ENCODE assay signal across 21 cellular contexts in the genomic region with DNA sequence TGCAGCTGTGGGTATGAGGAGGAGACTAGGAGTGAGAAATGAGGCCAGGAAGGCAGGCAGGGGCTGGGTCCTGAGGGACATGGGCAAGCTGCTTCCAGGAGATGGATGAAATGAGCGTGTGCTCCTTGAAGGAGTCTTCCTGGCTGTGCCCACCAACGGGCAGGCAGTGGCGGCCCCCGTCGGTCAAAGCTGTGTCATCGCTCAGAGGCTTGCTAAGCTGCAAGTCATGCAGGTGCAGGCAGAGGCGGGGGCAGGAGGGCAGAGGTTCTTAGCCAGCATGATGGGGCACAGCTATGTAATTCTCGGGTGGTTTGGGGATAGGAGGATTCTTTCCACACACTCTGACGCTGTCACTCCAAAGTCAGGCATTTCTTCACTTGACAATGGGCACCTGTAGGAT. TPM values are rescaled to one million over a fixed set of nuclear protein-coding genes. Genes with fewer than 3 reads are reported as not detected.
DNase-seq lines count a peak whose midpoint lies in the region; ATAC-seq, FAIRE-seq and TF ChIP-seq lines count a peak whose summit lies in the region.
"Had no signal": no experiment of that assay in that cellular context is flagged by ENCODE, and none has a peak within 500 bp of the region (broad histone marks: within the 10 kb centered on the region; RNA-seq: fewer than 3 reads in every experiment).

No MANE protein-coding gene starts in this region.

- H3K79me1 ChIP-seq in mesendoderm (ENCODE audit: low read length), result no peaks in the 10 kb centered on the region

- peaks cover 53% of the 10 kb centered on the region for H3K27me3 Mint-ChIP-seq in CD4-positive, CD25-positive, alpha-beta regulatory T cell
- peaks cover 30% of the 10 kb centered on the region for H3K27me3 Mint-ChIP-seq in activated naive CD8-positive, alpha-beta T cell treated with anti-CD3 and anti-CD28 coated beads, Interleukin-2, amount 50 U/mL, for 24 hours

- H3K23ac ChIP-seq in mesendoderm (ENCODE audit: low read length), result no peak overlapping the region

- WGBS in GM12878 (ENCODE audit: insufficient coverage, insufficient replicate concordance, low lambda C conversion rate, missing lambda C conversion rate), result 30% methylated on average over 9 of the region's 9 CpGs
- no CpG with 5 or more reads among the region's 9 CpGs for WGBS in mesendoderm (ENCODE audit: extremely low coverage, insufficient coverage, low lambda C conversion rate)

- TF ChIP-seq RAD21 in GM12878 (IDR thresholded peaks at IDR 0.05; ENCODE audit: insufficient read depth, low read depth, low read length), result no peak

- TF ChIP-seq EP300 in GM12878 (IDR thresholded peaks at IDR 0.05; ENCODE audit: borderline replicate concordance in 1 of 2, control insufficient read depth in 1 of 2, low read depth in 2 of 2, low read length in 2 of 2), result no peak

- H3K27ac Mint-ChIP-seq in CD4-positive, CD25-positive, alpha-beta regulatory T cell, result peak overlapping the region in 2 of 3 donors; percentile 57 to 67
- H3K27ac Mint-ChIP-seq in activated naive CD8-positive, alpha-beta T cell treated with anti-CD3 and anti-CD28 coated beads, Interleukin-2, amount 50 U/mL, for 24 hours, result no peak overlapping the region
- H3K27ac Mint-ChIP-seq: activated naive CD4-positive, alpha-beta T cell treated with anti-CD3 and anti-CD28 coated beads, Interleukin-2, amount 50 U/mL, for 24 hours; HFFc6 had no signal

- H4K20me1 ChIP-seq in Karpas-422 (ENCODE audit: insufficient read depth, low read depth, low read length) (no peaks in the 10 kb centered on the region), GM12878 (ENCODE audit: control insufficient read depth, insufficient read depth) (no peaks in the 10 kb centered on the region)

- H3K4me1 Mint-ChIP-seq in CD4-positive, CD25-positive, alpha-beta regulatory T cell, result no peaks in the 10 kb centered on the region
- peaks cover 6% of the 10 kb centered on the region for H3K4me1 Mint-ChIP-seq in activated naive CD8-positive, alpha-beta T cell treated with anti-CD3 and anti-CD28 coated beads, Interleukin-2, amount 50 U/mL, for 24 hours
- H3K4me1 Mint-ChIP-seq: activated naive CD4-positive, alpha-beta T cell treated with anti-CD3 and anti-CD28 coated beads, Interleukin-2, amount 50 U/mL, for 24 hours had no signal

- intact Hi-C loops in GM12878 (cut with micrococcal nuclease; ENCODE audit: unreplicated experiment), result loop anchor here (5.0 kb wide), 1 partner anchor 38 kb away; no protein-coding TSS in a partner anchor

- H3K4me3 Mint-ChIP-seq in CD4-positive, CD25-positive, alpha-beta regulatory T cell, result no peak overlapping the region
- H3K4me3 Mint-ChIP-seq in activated naive CD8-positive, alpha-beta T cell treated with anti-CD3 and anti-CD28 coated beads, Interleukin-2, amount 50 U/mL, for 24 hours, result no peak overlapping the region
- H3K4me3 Mint-ChIP-seq: activated naive CD4-positive, alpha-beta T cell treated with anti-CD3 and anti-CD28 coated beads, Interleukin-2, amount 50 U/mL, for 24 hours; HFFc6 had no signal

- TF ChIP-seq CTCF in GM12878 (IDR thresholded peaks at IDR 0.05 in 2 of 3, conservative IDR thresholded peaks at IDR 0.05 in 1 of 3; ENCODE audit: control insufficient read depth in 2 of 3, extremely low read depth in 1 of 3, insufficient read depth in 1 of 3, low read depth in 3 of 3, low read length in 3 of 3), result peak in 1 of 3 experiments; percentile 19; a peak in 1 of 6 replicates

- FAIRE-seq in GM12878 (lab: Jason Lieb, UNC), result no peak

- H4K5ac ChIP-seq in mesendoderm (ENCODE audit: low read length), result no peak overlapping the region

- H3K79me2 ChIP-seq in Karpas-422 (ENCODE audit: low read length) (no peaks in the 10 kb centered on the region), GM12878 (ENCODE audit: control insufficient read depth, insufficient read depth, low read length) (no peaks in the 10 kb centered on the region), mesendoderm (ENCODE audit: control insufficient read depth, insufficient read depth, low read length) (no peaks in the 10 kb centered on the region)

- H2BK15ac ChIP-seq in mesendoderm (replicated peaks; ENCODE audit: low read depth), result no peak overlapping the region

- POLR2A ChIA-PET in GM12878 (lab: Charles Lee), result interaction anchor here (0.5 to 2.4 kb wide), 6 partner anchors 9 to 69 kb away, joined by 3 to 11 read pairs (median 4); partner anchors contain the start of genes MICAL3 and PEX26

- peak overlapping the region; percentile 33 for H2AFZ ChIP-seq in Karpas-422 (ENCODE audit: low read length)
- H2AFZ ChIP-seq in GM12878 (ENCODE audit: control insufficient read depth, low read depth, low read length), result no peak overlapping the region

- no peak for TF ChIP-seq POLR2A in GM12878 (IDR thresholded peaks at IDR 0.05; ENCODE audit: low read depth, low read length)

- in situ Hi-C loops in GM12878 (cut with MboI), result loop anchor here (5.0 kb wide), 1 partner anchor 233 kb away; no protein-coding TSS in a partner anchor

- no peak overlapping the region for H2AK5ac ChIP-seq in mesendoderm (ENCODE audit: low read length)

- no TSS peak for BruUV-seq in GM12878 (replicated peaks; lab: Mats Ljungman, UMichigan)

- peaks cover 0 to 2% (median 0%) of the 10 kb centered on the region in 7 donors for H3K9me3 Mint-ChIP-seq in CD4-positive, CD25-positive, alpha-beta regulatory T cell
- H3K9me3 Mint-ChIP-seq in activated naive CD8-positive, alpha-beta T cell treated with anti-CD3 and anti-CD28 coated beads, Interleukin-2, amount 50 U/mL, for 24 hours, result no peaks in the 10 kb centered on the region
- H3K9me3 Mint-ChIP-seq: activated naive CD4-positive, alpha-beta T cell treated with anti-CD3 and anti-CD28 coated beads, Interleukin-2, amount 50 U/mL, for 24 hours; HFFc6 had no signal

- H3K9me2 ChIP-seq in Karpas-422 (replicated peaks; ENCODE audit: insufficient read depth, low read length), result no peaks in the 10 kb centered on the region

- peak overlapping the region; percentile 74 for H3K9ac ChIP-seq in Karpas-422 (ENCODE audit: low read length)
- no peak overlapping the region for H3K9ac ChIP-seq in GM12878 (ENCODE audit: control insufficient read depth, insufficient read depth, low read length)
- no peak overlapping the region for H3K9ac ChIP-seq in mesendoderm (ENCODE audit: low read length)

- no peaks in the 10 kb centered on the region for H3K36me3 ChIP-seq in CD4-positive, CD25-positive, alpha-beta regulatory T cell (ENCODE audit: control insufficient read depth, insufficient read depth, low read length)
- no peaks in the 10 kb centered on the region for H3K36me3 ChIP-seq in Karpas-422 (ENCODE audit: insufficient read depth, low read length)
- H3K36me3 ChIP-seq in GM12878 (ENCODE audit: control insufficient read depth in 2 of 2, insufficient read depth in 2 of 2, low read length in 1 of 2), result no peaks in the 10 kb centered on the region
- no peaks in the 10 kb centered on the region for H3K36me3 ChIP-seq in mesendoderm (ENCODE audit: control insufficient read depth, insufficient read depth, low read length)
- H3K36me3 ChIP-seq: neutrophil, Peyer's patch, right lobe of liver, tibial artery had no signal

- no peak overlapping the region for H3K27ac ChIP-seq in CD4-positive, CD25-positive, alpha-beta regulatory T cell (ENCODE audit: insufficient read depth, low read length, poor library complexity, severe bottlenecking)
- H3K27ac ChIP-seq in Karpas-422 (ENCODE audit: low read length) (peak overlapping the region; percentile 98), GM12878 (ENCODE audit: control insufficient read depth, insufficient read depth) (no peak overlapping the region), mesendoderm (ENCODE audit: low read depth, low read length) (no peak overlapping the region)
- H3K27ac ChIP-seq: HL-60, neutrophil, right lobe of liver had no signal

- H3K56ac ChIP-seq in mesendoderm (ENCODE audit: low read length), result no peak overlapping the region

- peaks cover 23% of the 10 kb centered on the region for H3K27me3 ChIP-seq in CD4-positive, CD25-positive, alpha-beta regulatory T cell (ENCODE audit: control insufficient read depth, insufficient read depth, low read length)
- H3K27me3 ChIP-seq in Karpas-422 (ENCODE audit: low read length) (no peaks in the 10 kb centered on the region), GM12878 (replicated peaks in 1 of 2; ENCODE audit: control insufficient read depth in 2 of 2, insufficient read depth in 2 of 2, low read length in 1 of 2) (no peaks in the 10 kb centered on the region), mesendoderm (ENCODE audit: insufficient read depth, low read length, poor library complexity) (no peaks in the 10 kb centered on the region)
- H3K27me3 ChIP-seq: Peyer's patch, right lobe of liver, tibial artery had no signal

- CTCF ChIA-PET in GM12878 (lab: Yijun Ruan, JAX), result interaction anchor here (0.6 to 5.6 kb wide), 8 partner anchors 9 to 235 kb away, joined by 3 to 34 read pairs (median 4); partner anchors contain the start of gene PEX26

- no peak overlapping the region for H2BK120ac ChIP-seq in mesendoderm (ENCODE audit: low read depth, low read length)

- no peak overlapping the region for H3K18ac ChIP-seq in mesendoderm (ENCODE audit: low read length)

- H3K36me3 Mint-ChIP-seq in CD4-positive, CD25-positive, alpha-beta regulatory T cell, result no peaks in the 10 kb centered on the region
- no peaks in the 10 kb centered on the region for H3K36me3 Mint-ChIP-seq in activated naive CD8-positive, alpha-beta T cell treated with anti-CD3 and anti-CD28 coated beads, Interleukin-2, amount 50 U/mL, for 24 hours (ENCODE audit: low read depth)
- H3K36me3 Mint-ChIP-seq: activated naive CD4-positive, alpha-beta T cell treated with anti-CD3 and anti-CD28 coated beads, Interleukin-2, amount 50 U/mL, for 24 hours had no signal

- no peak for ATAC-seq in CD4-positive, CD25-positive, alpha-beta regulatory T cell (ENCODE audit: low read depth in 2 of 2)
- ATAC-seq in GM12878, result peak; percentile 30
- no peak for ATAC-seq in HG03135 (IDR thresholded peaks at IDR 0.05; ENCODE audit: unreplicated experiment)
- no peak for ATAC-seq in activated naive CD8-positive, alpha-beta T cell treated with anti-CD3 and anti-CD28 coated beads, Interleukin-2, amount 50 U/mL, for 24 hours
- no peak for ATAC-seq in HG02763 (IDR thresholded peaks at IDR 0.05; ENCODE audit: unreplicated experiment)
- ATAC-seq: right lobe of liver had no signal

- no peaks in the 10 kb centered on the region for H3K4me1 ChIP-seq in CD4-positive, CD25-positive, alpha-beta regulatory T cell (ENCODE audit: control insufficient read depth, insufficient read depth, low read length, poor library complexity, severe bottlenecking)
- H3K4me1 ChIP-seq in Karpas-422 (ENCODE audit: low read length), result peaks cover 60% of the 10 kb centered on the region
- H3K4me1 ChIP-seq in GM12878 (ENCODE audit: control insufficient read depth, insufficient read depth, low read length), result peaks cover 17% of the 10 kb centered on the region
- no peaks in the 10 kb centered on the region for H3K4me1 ChIP-seq in mesendoderm (ENCODE audit: control insufficient read depth, low read depth, low read length)

- SMC1A ChIA-PET in GM12878 (lab: Charles Lee; ENCODE audit: uncharacterized antibody, unreplicated experiment), result interaction anchor here (0.6 to 8.7 kb wide), 9 partner anchors 9 to 85 kb away, joined by 3 to 67 read pairs (median 3); partner anchors contain the start of genes PEX26 and USP18

- H4K8ac ChIP-seq in mesendoderm (ENCODE audit: low read depth, low read length), result no peak overlapping the region

- H2BK5ac ChIP-seq in mesendoderm (ENCODE audit: low read length), result no peak overlapping the region

- RAD21 ChIA-PET in GM12878 (lab: Charles Lee; ENCODE audit: unreplicated experiment), result interaction anchor here (0.8 to 3.5 kb wide), 4 partner anchors 8 to 262 kb away, joined by 3 to 33 read pairs (median 10); partner anchors contain the start of gene PEX26

- no peak overlapping the region for H3K4me3 ChIP-seq in CD4-positive, CD25-positive, alpha-beta regulatory T cell (ENCODE audit: low read depth, low read length)
- H3K4me3 ChIP-seq in Karpas-422 (ENCODE audit: low read length), result peak overlapping the region; percentile 60
- H3K4me3 ChIP-seq in GM12878, result no peak overlapping the region
- H3K4me3 ChIP-seq in mesendoderm (ENCODE audit: low read length), result no peak overlapping the region
- H3K4me3 ChIP-seq: Peyer's patch, right lobe of liver, tibial artery had no signal

- no peak overlapping the region for H3K4ac ChIP-seq in mesendoderm (ENCODE audit: low read depth, low read length)

- H3K4me2 ChIP-seq in Karpas-422 (ENCODE audit: low read depth, low read length, poor library complexity, severe bottlenecking) (peak overlapping the region; percentile 69), GM12878 (ENCODE audit: control insufficient read depth, insufficient read depth) (no peak overlapping the region), mesendoderm (ENCODE audit: low read length) (no peak overlapping the region)

- DNase-seq in CD4-positive, CD25-positive, alpha-beta regulatory T cell, result no peak
- DNase-seq in Karpas-422, result peak; percentile 84
- DNase-seq in GM12878 (ENCODE audit: low read depth, low spot score), result no peak
- peak; percentile 30 for DNase-seq in mesendoderm
- no peak for DNase-seq in activated naive CD8-positive, alpha-beta T cell treated with anti-CD3 and anti-CD28 coated beads, Interleukin-2, amount 50 U/mL, for 24 hours
- DNase-seq in medulla oblongata (ENCODE audit: extremely low spot score), result no peak
- DNase-seq: activated CD4-positive, alpha-beta T cell treated with anti-CD3 and anti-CD28 coated beads for 4 hours; activated CD8-positive, alpha-beta memory T cell treated with anti-CD3 and anti-CD28 coated beads, Interleukin-2, amount 50 U/mL, for 48 hours; HFFc6; mammary epithelial cell; NCI-H1694; NCI-H510A treated with DMSO at 0.1 percent for 48 hours; stimulated activated CD8-positive, alpha-beta memory T cell treated with anti-CD3 and anti-CD28 coated beads, Interleukin-4, amount 100 ng/mL, for 48 hours; tibial artery had no signal

- no peaks in the 10 kb centered on the region for H3K9me3 ChIP-seq in CD4-positive, CD25-positive, alpha-beta regulatory T cell (ENCODE audit: control insufficient read depth in 2 of 2, low read length in 2 of 2)
- H3K9me3 ChIP-seq in Karpas-422 (ENCODE audit: low read length) (no peaks in the 10 kb centered on the region), GM12878 (replicated peaks; ENCODE audit: control insufficient read depth, insufficient read depth, low read length) (no peaks in the 10 kb centered on the region)
- H3K9me3 ChIP-seq: neutrophil, Peyer's patch, right lobe of liver, tibial artery had no signal

RNA-seq across cellular contexts. Expression of gene PEX26, which starts 12.5 kb away (rescaled TPM):
- 35.4 TPM for total RNA-seq in CD4-positive, CD25-positive, alpha-beta regulatory T cell
- polyA plus RNA-seq in CD4-positive, CD25-positive, alpha-beta regulatory T cell, result 1 to 10 TPM; 3.4 to 4.1 (median 3.7) TPM
- total RNA-seq in Karpas-422 (2014; rRNA removed; shearing (Covaris generic); ENCODE audit: low replicate concordance), result 22.4 and 27.5 TPM in 2 replicates
- total RNA-seq in GM12878 (2013; cell fraction: nucleolus; rRNA removed), result 32.1 and 35.1 TPM in 2 replicates
- total RNA-seq in GM12878 (2014; rRNA removed), result 24.1 and 25.8 TPM in 2 replicates
- total RNA-seq in GM12878 (2014; rRNA removed; fragmentation: Illumina TruSeq; extraction: Trizol), result 16.6 and 19.7 TPM in 2 replicates
- total RNA-seq in GM12878 (2021), result 50.0 and 50.8 TPM in 2 replicates
- polyA plus RNA-seq in GM12878 (2011; ENCODE audit: low read depth), result 10.9 TPM
- 21.5 and 29.1 TPM in 2 replicates for polyA plus RNA-seq in GM12878 (2011; rRNA removed)
- polyA plus RNA-seq in GM12878 (2011; cell fraction: cytosol; rRNA removed), result 45.9 and 46.4 TPM in 2 replicates
- 21.1 and 25.5 TPM in 2 replicates for polyA plus RNA-seq in GM12878 (2011; cell fraction: nucleus; rRNA removed)
- 20.4 and 25.0 TPM in 2 replicates for polyA plus RNA-seq in GM12878 (2012)
- polyA plus RNA-seq in GM12878 (2014; fragmentation: Illumina TruSeq; extraction: Trizol), result 15.3 and 25.2 TPM in 2 replicates
- 1 to 10 TPM in 1 of 2 experiments, under 1 TPM in 1; 0.79 to 1.1 TPM for polyA plus RNA-seq in GM12878 (2014; fragmentation: Nextera tagmentation; extraction: Ambion mirVana)
- 35.5 and 39.9 TPM in 2 replicates for polyA plus RNA-seq in GM12878 (2014; rRNA removed)
- polyA plus RNA-seq in GM12878 (2016; fragmentation: Nextera tagmentation; extraction: Ambion mirVana), result 1 to 10 TPM; 6.2 to 6.9 TPM
- 35.8 and 47.0 TPM in 2 replicates for polyA minus RNA-seq in GM12878 (2011; rRNA and poly(A)+ RNA removed)
- polyA minus RNA-seq in GM12878 (2011; cell fraction: cytosol; rRNA and poly(A)+ RNA removed), result 16.1 and 18.3 TPM in 2 replicates
- polyA minus RNA-seq in GM12878 (2011; cell fraction: nucleus; rRNA and poly(A)+ RNA removed), result 8.1 and 13.5 TPM in 2 replicates
- polyA plus RNA-seq in mesendoderm (2013, experiment 1 of 2), result 35.2 TPM
- 34.7 TPM for polyA plus RNA-seq in mesendoderm (2013, experiment 2 of 2)

RNA-seq across cellular contexts. Expression of gene MICAL3, which starts 40.9 kb away (rescaled TPM):
- 39.9 TPM for total RNA-seq in CD4-positive, CD25-positive, alpha-beta regulatory T cell
- 1 to 10 TPM in 3 of 4 donors, under 1 TPM in 1; 0.71 to 2.3 (median 1.5) TPM for polyA plus RNA-seq in CD4-positive, CD25-positive, alpha-beta regulatory T cell
- total RNA-seq in Karpas-422 (2014; rRNA removed; shearing (Covaris generic); ENCODE audit: low replicate concordance), result 54.9 and 64.1 TPM in 2 replicates
- 350 and 390 TPM in 2 replicates for total RNA-seq in GM12878 (2013; cell fraction: nucleolus; rRNA removed)
- total RNA-seq in GM12878 (2014; rRNA removed) (24.1 and 26.8 TPM in 2 replicates), GM12878 (2014; rRNA removed; fragmentation: Illumina TruSeq; extraction: Trizol) (27.0 and 30.5 TPM in 2 replicates), GM12878 (2021) (88.1 and 92.2 TPM in 2 replicates)
- 10.0 TPM for polyA plus RNA-seq in GM12878 (2011; ENCODE audit: low read depth)
- polyA plus RNA-seq in GM12878 (2011; rRNA removed) (12.6 and 21.2 TPM in 2 replicates), GM12878 (2014; fragmentation: Illumina TruSeq; extraction: Trizol) (44.7 and 57.4 TPM in 2 replicates), GM12878 (2014; fragmentation: Nextera tagmentation; extraction: Ambion mirVana) (1 to 10 TPM; 2.6 to 3.3 TPM), GM12878 (2014; rRNA removed) (30.8 and 36.1 TPM in 2 replicates), GM12878 (2016; fragmentation: Nextera tagmentation; extraction: Ambion mirVana) (10 to 100 TPM; 11.0 to 16.4 TPM)
- polyA plus RNA-seq in GM12878 (2011; cell fraction: cytosol; rRNA removed), result 10.7 and 12.7 TPM in 2 replicates
- 68.4 and 143 TPM in 2 replicates for polyA plus RNA-seq in GM12878 (2011; cell fraction: nucleus; rRNA removed)
- 17.8 and 21.9 TPM in 2 replicates for polyA plus RNA-seq in GM12878 (2012)
- 47.1 and 52.2 TPM in 2 replicates for polyA minus RNA-seq in GM12878 (2011; rRNA and poly(A)+ RNA removed)
- 18.7 and 21.0 TPM in 2 replicates for polyA minus RNA-seq in GM12878 (2011; cell fraction: cytosol; rRNA and poly(A)+ RNA removed)
- polyA minus RNA-seq in GM12878 (2011; cell fraction: nucleus; rRNA and poly(A)+ RNA removed), result 46.8 and 73.0 TPM in 2 replicates
- 17.7 TPM for polyA plus RNA-seq in mesendoderm (2013, experiment 1 of 2)
- 18.7 TPM for polyA plus RNA-seq in mesendoderm (2013, experiment 2 of 2)

RNA-seq across cellular contexts. Expression of gene TUBA8, which starts 45.4 kb away (rescaled TPM):
- 2.3 TPM for total RNA-seq in CD4-positive, CD25-positive, alpha-beta regulatory T cell
- under 1 TPM; 0.15 to 0.37 (median 0.29) TPM for polyA plus RNA-seq in CD4-positive, CD25-positive, alpha-beta regulatory T cell
- total RNA-seq in Karpas-422 (2014; rRNA removed; shearing (Covaris generic); ENCODE audit: low replicate concordance), result 1.5 and 3.0 TPM in 2 replicates
- total RNA-seq in GM12878 (2013; cell fraction: nucleolus; rRNA removed), result 7.2 and 8.4 TPM in 2 replicates
- total RNA-seq in GM12878 (2014; rRNA removed), result 20.9 and 24.1 TPM in 2 replicates
- 11.9 and 14.7 TPM in 2 replicates for total RNA-seq in GM12878 (2014; rRNA removed; fragmentation: Illumina TruSeq; extraction: Trizol)
- 21.0 and 21.1 TPM in 2 replicates for total RNA-seq in GM12878 (2021)
- 7.9 TPM for polyA plus RNA-seq in GM12878 (2011; ENCODE audit: low read depth)
- 4.1 and 7.0 TPM in 2 replicates for polyA plus RNA-seq in GM12878 (2011; rRNA removed)
- polyA plus RNA-seq in GM12878 (2011; cell fraction: cytosol; rRNA removed), result 11.6 and 12.3 TPM in 2 replicates
- 6.2 and 6.5 TPM in 2 replicates for polyA plus RNA-seq in GM12878 (2011; cell fraction: nucleus; rRNA removed)
- polyA plus RNA-seq in GM12878 (2012), result 8.5 and 13.0 TPM in 2 replicates
- polyA plus RNA-seq in GM12878 (2014; fragmentation: Illumina TruSeq; extraction: Trizol), result 13.1 and 23.7 TPM in 2 replicates
- polyA plus RNA-seq in GM12878 (2014; fragmentation: Nextera tagmentation; extraction: Ambion mirVana), result 1 to 10 TPM; 2.2 to 5.5 TPM
- 25.5 and 26.0 TPM in 2 replicates for polyA plus RNA-seq in GM12878 (2014; rRNA removed)
- 10 to 100 TPM; 27.3 to 30.3 TPM for polyA plus RNA-seq in GM12878 (2016; fragmentation: Nextera tagmentation; extraction: Ambion mirVana)
- polyA minus RNA-seq in GM12878 (2011; rRNA and poly(A)+ RNA removed), result 4.2 and 7.4 TPM in 2 replicates
- polyA minus RNA-seq in GM12878 (2011; cell fraction: cytosol; rRNA and poly(A)+ RNA removed), result 1.4 and 1.6 TPM in 2 replicates
- polyA minus RNA-seq in GM12878 (2011; cell fraction: nucleus; rRNA and poly(A)+ RNA removed), result 0.48 and 1.4 TPM in 2 replicates
- polyA plus RNA-seq in mesendoderm (2013, experiment 1 of 2), result 0.91 TPM
- 0.97 TPM for polyA plus RNA-seq in mesendoderm (2013, experiment 2 of 2)

Comparison
In these comparisons a context has a peak if more than half of its experiments do, and no peak if none do; other contexts are left out.
1. DNase-seq: peak in Karpas-422 (single experiment) and mesendoderm (single experiment); none in CD4-positive, CD25-positive, alpha-beta regulatory T cell (0 of 3), GM12878 (single experiment), activated naive CD8-positive, alpha-beta T cell treated with anti-CD3 and anti-CD28 coated beads, Interleukin-2, amount 50 U/mL, for 24 hours (single experiment) and medulla oblongata (single experiment).